Comparison of ENCODE assay signal across 8 cellular contexts in the genomic region with DNA sequence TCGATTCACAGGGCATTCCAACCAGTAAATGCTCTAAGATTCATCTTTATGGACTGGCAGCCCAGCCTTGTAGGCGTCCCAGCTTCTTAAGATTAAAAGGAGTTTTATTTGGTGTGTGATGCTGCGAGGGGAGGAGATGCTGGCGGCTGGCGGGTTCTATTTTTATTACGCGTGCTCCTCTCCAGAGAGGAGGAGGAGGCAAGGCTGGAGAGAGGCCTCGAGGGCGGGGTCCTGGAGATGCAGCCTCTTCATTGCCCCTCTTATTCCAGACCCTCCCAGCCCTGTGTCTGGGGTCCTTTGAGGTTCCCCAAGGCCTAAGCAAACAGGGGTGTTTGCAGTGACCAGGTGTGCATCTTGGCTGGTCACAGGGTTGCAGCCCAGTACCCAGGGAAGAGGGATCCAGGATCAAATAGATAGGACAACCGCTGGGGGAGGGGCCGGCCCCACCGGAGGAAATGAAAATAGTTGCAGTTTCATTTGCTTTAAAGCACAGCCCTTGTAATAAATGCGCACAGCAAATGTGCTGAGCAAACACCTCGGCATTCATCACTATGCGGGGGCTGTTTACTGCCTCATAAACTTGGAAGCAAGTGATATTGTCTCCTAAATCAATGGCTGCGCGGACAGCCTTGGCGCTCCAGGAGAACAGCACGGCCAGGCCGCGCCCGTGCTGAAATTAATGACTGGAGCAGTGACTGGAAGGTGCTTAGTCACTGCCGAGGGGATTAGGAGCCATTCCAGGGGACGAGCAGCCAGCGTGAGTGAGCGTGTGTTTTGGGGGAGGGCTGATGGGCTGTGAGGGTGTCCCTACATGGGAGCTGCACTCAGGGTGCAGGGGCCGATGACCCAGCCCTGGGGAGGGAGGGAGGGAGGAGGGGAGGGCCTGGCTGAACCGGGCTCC.
DNase-seq lines count a peak whose midpoint lies in the region; ATAC-seq, FAIRE-seq and TF ChIP-seq lines count a peak whose summit lies in the region.

No MANE protein-coding gene starts in this region.

- DNase-seq in AG08396 (ENCODE audit: low spot score) (peak; percentile 48), HK-2 (ENCODE audit: unreplicated experiment) (peak; percentile 18), activated B cell treated with CpG ODN at 0.5 μM for 24 hours (no peak), left kidney (ENCODE audit: low read depth, low spot score) (peak; percentile 95), type B pancreatic cell (ENCODE audit: extremely low spot score, unreplicated experiment) (no peak), RCC 7860 (ENCODE audit: low spot score) (no peak), hippocampal formation (lab: John Stamatoyannopoulos, UW) (no peak), GM19238 (ENCODE audit: insufficient read length, low spot score) (no peak)

- POLR2A ChIA-PET in activated B cell treated with CpG ODN at 0.5 μM for 24 hours (lab: Charles Lee) = no interaction called here

- no peak for TF ChIP-seq CTCF in activated B cell treated with CpG ODN at 0.5 μM for 24 hours (IDR thresholded peaks at IDR 0.05)
- no peak for TF ChIP-seq CTCF in type B pancreatic cell (conservative IDR thresholded peaks at IDR 0.05)

- CTCF ChIA-PET in activated B cell treated with CpG ODN at 0.5 μM for 24 hours (lab: Charles Lee) = no interaction called here

- H3K4me1 Mint-ChIP-seq in activated B cell treated with CpG ODN at 0.5 μM for 24 hours = peaks cover 12% of the 10 kb centered on the region
- peaks cover 15% of the 10 kb centered on the region for H3K4me1 Mint-ChIP-seq in type B pancreatic cell (ENCODE audit: unreplicated experiment)

- H3K36me3 Mint-ChIP-seq in activated B cell treated with CpG ODN at 0.5 μM for 24 hours (ENCODE audit: low read depth) (no peaks in the 10 kb centered on the region), type B pancreatic cell (no peaks in the 10 kb centered on the region)

- FAIRE-seq in RCC 7860 (lab: Jason Lieb, UNC) = no peak

- H3K27me3 Mint-ChIP-seq in activated B cell treated with CpG ODN at 0.5 μM for 24 hours (peaks cover 20% of the 10 kb centered on the region), type B pancreatic cell (peaks cover 22% of the 10 kb centered on the region)

- no peak overlapping the region for H3K27ac Mint-ChIP-seq in activated B cell treated with CpG ODN at 0.5 μM for 24 hours
- H3K27ac Mint-ChIP-seq in type B pancreatic cell = no peak overlapping the region

- no peak for ATAC-seq in activated B cell treated with CpG ODN at 0.5 μM for 24 hours (ENCODE audit: low read depth)

- H3K4me3 Mint-ChIP-seq in activated B cell treated with CpG ODN at 0.5 μM for 24 hours = peak overlapping the region; percentile 30
- H3K4me3 Mint-ChIP-seq in type B pancreatic cell = peak overlapping the region; percentile 45

- intact Hi-C loops in activated B cell treated with CpG ODN at 0.5 μM for 24 hours (cut with micrococcal nuclease) = no loop called here

- peaks cover 7% of the 10 kb centered on the region for H3K9me3 Mint-ChIP-seq in activated B cell treated with CpG ODN at 0.5 μM for 24 hours
- no peaks in the 10 kb centered on the region for H3K9me3 Mint-ChIP-seq in type B pancreatic cell

Comparison
In these comparisons a context has a peak if more than half of its experiments do, and no peak if none do; other contexts are left out.
1. DNase-seq: peak in AG08396 (single experiment), HK-2 (single experiment) and left kidney (single experiment); none in activated B cell treated with CpG ODN at 0.5 μM for 24 hours (single experiment), type B pancreatic cell (single experiment), RCC 7860 (single experiment), hippocampal formation (0 of 2) and GM19238 (single experiment).